ENCODE assay signal across 12 cellular contexts in genomic region chr1:206578959-206579358, GRCh38. TPM values are rescaled to one million over a fixed set of nuclear protein-coding genes. Genes with fewer than 3 reads are reported as not detected.
DNase-seq lines count a peak whose midpoint lies in the region; ATAC-seq and TF ChIP-seq lines count a peak whose summit lies in the region.
"Had no signal": no experiment of that assay in that cellular context is flagged by ENCODE, and none has a peak within 500 bp of the region (broad histone marks: within the 10 kb centered on the region; RNA-seq: fewer than 3 reads in every experiment).

No MANE protein-coding gene starts in this region.

- peaks cover 16% of the 10 kb centered on the region for H3K36me3 Mint-ChIP-seq in T-helper 17 cell (ENCODE audit: low read depth)

- no peaks in the 10 kb centered on the region for H3K9me3 ChIP-seq in heart right ventricle
- H3K9me3 ChIP-seq in heart left ventricle: no peaks in the 10 kb centered on the region
- no peaks in the 10 kb centered on the region for H3K9me3 ChIP-seq in T-helper 17 cell (ENCODE audit: control insufficient read depth, low read length, poor library complexity, severe bottlenecking)
- no peaks in the 10 kb centered on the region for H3K9me3 ChIP-seq in esophagus squamous epithelium
- H3K9me3 ChIP-seq in subcutaneous abdominal adipose tissue (ENCODE audit: control insufficient read depth in 5 of 5, low read length in 5 of 5): no peaks in the 10 kb centered on the region

- peak overlapping the region; percentile 100 for H3K27ac Mint-ChIP-seq in T-helper 17 cell
- H3K27ac Mint-ChIP-seq: endodermal cell had no signal

- WGBS in heart right ventricle, 2 donors: 82 to 95% methylated on average over 5 of the region's 5 CpGs
- WGBS in heart left ventricle, 4 donors: 77 to 93% (median 87%) methylated on average over 5 of the region's 5 CpGs
- 82 to 84% methylated on average over 4 of the region's 5 CpGs for WGBS in esophagus squamous epithelium, 2 donors

- H3K4me1 ChIP-seq in heart right ventricle (peaks cover 4 to 99% (median 34%) of the 10 kb centered on the region in 9 donors), heart left ventricle (peaks cover 0 to 95% (median 31%) of the 10 kb centered on the region in 12 donors), esophagus squamous epithelium (peaks cover 25 to 90% (median 33%) of the 10 kb centered on the region in 3 donors), subcutaneous abdominal adipose tissue (ENCODE audit: control insufficient read depth in 5 of 5, insufficient read depth in 5 of 5, low read length in 5 of 5) (peaks cover 20 to 77% (median 34%) of the 10 kb centered on the region in 5 donors)

- H3K4me3 ChIP-seq in heart right ventricle (no peak overlapping the region), heart left ventricle (no peak overlapping the region), esophagus squamous epithelium (no peak overlapping the region), subcutaneous abdominal adipose tissue (ENCODE audit: low read depth in 1 of 5, low read length in 5 of 5) (no peak overlapping the region)

- peak overlapping the region; percentile 93 for H3K4me3 Mint-ChIP-seq in T-helper 17 cell
- H3K4me3 Mint-ChIP-seq: endodermal cell had no signal

- H3K27ac ChIP-seq in heart right ventricle (peak overlapping the region in 7 of 10 donors; percentile 31 to 95 (median 60)), heart left ventricle (peak overlapping the region in 6 of 12 donors; percentile 56 to 95 (median 68)), esophagus squamous epithelium (peak overlapping the region in 3 of 4 donors; percentile 38 to 84 (median 72)), subcutaneous abdominal adipose tissue (ENCODE audit: low read depth, low read length) (peak overlapping the region; percentile 14)
- H3K27ac ChIP-seq: C4-2B had no signal

- peaks cover 0 to 16% (median 0%) of the 10 kb centered on the region in 9 donors for H3K36me3 ChIP-seq in heart right ventricle
- peaks cover 0 to 3% (median 0%) of the 10 kb centered on the region in 9 donors for H3K36me3 ChIP-seq in heart left ventricle
- H3K36me3 ChIP-seq in esophagus squamous epithelium: peaks cover 0 to 9% (median 1%) of the 10 kb centered on the region in 3 donors
- H3K36me3 ChIP-seq in subcutaneous abdominal adipose tissue (ENCODE audit: control insufficient read depth in 5 of 5, insufficient read depth in 5 of 5, low read length in 5 of 5): peaks cover 0 to 1% (median 0%) of the 10 kb centered on the region in 5 donors

- H3K27me3 Mint-ChIP-seq in T-helper 17 cell: no peaks in the 10 kb centered on the region

- intact Hi-C loops in heart right ventricle (cut with DNase I): no loop called here
- intact Hi-C loops in heart left ventricle (cut with DNase I): no loop called here
- intact Hi-C loops in esophagus squamous epithelium (cut with DNase I): no loop called here

- TF ChIP-seq CTCF in heart right ventricle (IDR thresholded peaks at IDR 0.05): no peak
- TF ChIP-seq CTCF in heart left ventricle (IDR thresholded peaks at IDR 0.05): no peak
- TF ChIP-seq CTCF in esophagus squamous epithelium (IDR thresholded peaks at IDR 0.05): no peak

- H3K27me3 ChIP-seq in heart right ventricle (no peaks in the 10 kb centered on the region), heart left ventricle (no peaks in the 10 kb centered on the region), esophagus squamous epithelium (no peaks in the 10 kb centered on the region), subcutaneous abdominal adipose tissue (ENCODE audit: control insufficient read depth in 5 of 5, insufficient read depth in 4 of 5, low read length in 5 of 5) (no peaks in the 10 kb centered on the region)

- H3K9ac ChIP-seq in subcutaneous abdominal adipose tissue (ENCODE audit: low read length in 5 of 5): no peak overlapping the region

- H3K4me1 Mint-ChIP-seq in T-helper 17 cell: peaks cover 88% of the 10 kb centered on the region

- DNase-seq in heart right ventricle (no peak), heart left ventricle (no peak), T-helper 17 cell (no peak), esophagus squamous epithelium (lab: John Stamatoyannopoulos, UW) (no peak), NOMO-1 treated with dmso at 0.1 percent for 144 hours (lab: John Stamatoyannopoulos, UW; ENCODE audit: unreplicated experiment) (no peak), HT-29 (ENCODE audit: low spot score) (no peak)
- DNase-seq: endodermal cell, GF-D8, kidney had no signal

- ATAC-seq in heart right ventricle (no peak), heart left ventricle (no peak), T-helper 17 cell (no peak), GM19452 (IDR thresholded peaks at IDR 0.05; ENCODE audit: unreplicated experiment) (no peak)

- TF ChIP-seq POLR2A in heart left ventricle (IDR thresholded peaks at IDR 0.05) (no peak), esophagus squamous epithelium (IDR thresholded peaks at IDR 0.05) (no peak)

RNA-seq across cellular contexts. Expression of gene EIF2D, which starts 33.3 kb away (rescaled TPM):
- 10 to 100 TPM; 26.1 to 32.2 (median 29.5) TPM for total RNA-seq in heart right ventricle
- 10 to 100 TPM; 16.8 to 35.6 TPM for polyA plus RNA-seq in heart right ventricle
- 10 to 100 TPM; 21.6 to 37.5 (median 29.0) TPM for total RNA-seq in heart left ventricle
- polyA plus RNA-seq in heart left ventricle: 10 to 100 TPM; 15.6 to 26.8 TPM
- total RNA-seq in T-helper 17 cell: 10 to 100 TPM; 43.6 to 45.4 TPM
- 10 to 100 TPM; 26.8 to 54.4 (median 42.2) TPM for total RNA-seq in esophagus squamous epithelium
- 46.0 and 47.4 TPM in 2 replicates for total RNA-seq in HT-29 (2014; rRNA removed; shearing (Covaris generic))

RNA-seq across cellular contexts. Expression of gene DYRK3, which starts 56.4 kb away (rescaled TPM):
- total RNA-seq in heart right ventricle (10 to 100 TPM; 10.4 to 27.9 (median 20.8) TPM), heart left ventricle (10 to 100 TPM; 11.2 to 32.5 (median 15.9) TPM), T-helper 17 cell (1 to 10 TPM; 3.0 to 3.6 TPM), esophagus squamous epithelium (1 to 10 TPM; 2.5 to 9.1 (median 4.0) TPM)
- polyA plus RNA-seq in heart right ventricle (10 to 100 TPM in 1 of 2 donors, 1 to 10 TPM in 1; 4.1 to 31.1 TPM), heart left ventricle (10 to 100 TPM in 1 of 2 donors, 1 to 10 TPM in 1; 6.5 to 26.0 TPM)
- total RNA-seq in HT-29 (2014; rRNA removed; shearing (Covaris generic)): 0.31 and 0.36 TPM in 2 replicates
